ENCODE assay signal across 23 cellular contexts in the genomic region with DNA sequence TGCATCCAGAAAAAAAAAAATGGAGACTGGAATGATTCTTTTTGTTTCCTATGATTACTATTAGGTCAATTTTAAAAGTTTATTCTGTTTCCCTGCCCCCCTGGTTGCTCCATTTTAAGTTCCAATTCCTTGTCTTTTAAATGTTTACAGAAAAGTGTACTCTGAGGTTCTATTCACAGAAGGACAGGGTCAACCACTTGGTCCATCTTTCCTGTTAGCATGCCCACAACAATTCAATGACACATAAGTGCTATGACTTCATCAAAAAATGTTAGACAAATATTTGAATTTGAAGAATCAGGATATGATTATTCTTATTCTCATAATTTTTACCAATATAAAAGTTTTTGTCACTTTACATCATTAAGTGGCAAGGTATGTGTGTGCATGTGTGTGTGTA.
DNase-seq lines count a peak whose midpoint lies in the region; ATAC-seq and TF ChIP-seq lines count a peak whose summit lies in the region.
"Had no signal": no experiment of that assay in that cellular context is flagged by ENCODE, and none has a peak within 500 bp of the region (broad histone marks: within the 10 kb centered on the region; RNA-seq: fewer than 3 reads in every experiment).

No MANE protein-coding gene starts in this region.

- H3K4me2 ChIP-seq in smooth muscle cell = peak overlapping the region; percentile 89

- no peaks in the 10 kb centered on the region for H3K9me3 ChIP-seq in smooth muscle cell (replicated peaks; ENCODE audit: low read depth)
- H3K9me3 ChIP-seq: SJSA1, spleen, upper lobe of right lung had no signal

- no peaks in the 10 kb centered on the region for H4K20me1 ChIP-seq in smooth muscle cell (ENCODE audit: low read depth)

- H3K36me3 ChIP-seq in smooth muscle cell (ENCODE audit: low read depth) = no peaks in the 10 kb centered on the region
- H3K36me3 ChIP-seq: SJSA1, spleen, upper lobe of right lung had no signal

- H3K27me3 ChIP-seq in foreskin keratinocyte (no peaks in the 10 kb centered on the region), smooth muscle cell (ENCODE audit: low read depth) (no peaks in the 10 kb centered on the region)
- H3K27me3 ChIP-seq: upper lobe of right lung had no signal

- no peaks in the 10 kb centered on the region for H3F3A ChIP-seq in smooth muscle cell (ENCODE audit: low read depth)

- peaks cover 28% of the 10 kb centered on the region for H3K79me2 ChIP-seq in smooth muscle cell (ENCODE audit: low read depth)

- no peak overlapping the region for H2AFZ ChIP-seq in smooth muscle cell (ENCODE audit: low read depth)

- ATAC-seq in foreskin keratinocyte = no peak
- ATAC-seq: activated T-helper 17 cell treated with anti-CD3 and anti-CD28 coated beads, Interleukin-2, amount 50 U/mL, for 72 hours; HepG2; naive thymus-derived CD8-positive, alpha-beta T cell; Panc1; upper lobe of right lung had no signal

- DNase-seq in LHCN-M2 (ENCODE audit: low read depth) (peak; percentile 77), amniotic epithelial cell (ENCODE audit: low read depth) (peak; percentile 37), foreskin keratinocyte (no peak), smooth muscle cell (lab: John Stamatoyannopoulos, UW; ENCODE audit: unreplicated experiment) (no peak), NCI-H2227 (lab: John Stamatoyannopoulos, UW; ENCODE audit: unreplicated experiment) (no peak), NCI-H226 (no peak), ecto neural progenitor cell (ENCODE audit: low spot score) (no peak)
- DNase-seq: activated CD4-positive, alpha-beta memory T cell treated with anti-CD3 and anti-CD28 coated beads for 36 hours; activated CD4-positive, CD25-positive, alpha-beta regulatory T cell treated with anti-CD3 and anti-CD28 coated beads, Interleukin-2, amount 50 U/mL, for 72 hours; activated CD8-positive, alpha-beta memory T cell treated with anti-CD3 and anti-CD28 coated beads, Interleukin-2, amount 50 U/mL, for 4 hours; caudate nucleus; HFFc6; islet precursor cell; Kasumi-1; naive thymus-derived CD8-positive, alpha-beta T cell; NCI-H524 treated with DMSO at 0.1 percent for 48 hours; spleen; stimulated activated CD4-positive, alpha-beta T cell treated with anti-CD3 and anti-CD28 coated beads, Interleukin-2, amount 100 ng/mL, for 48 hours; upper lobe of right lung had no signal

- no peak overlapping the region for H3K9ac ChIP-seq in smooth muscle cell (ENCODE audit: low read depth)

- no peak overlapping the region for H3K4me3 ChIP-seq in smooth muscle cell
- H3K4me3 ChIP-seq: SJSA1, spleen had no signal

- H3K4me1 ChIP-seq in foreskin keratinocyte (peaks cover 41% of the 10 kb centered on the region), smooth muscle cell (ENCODE audit: low read depth) (peaks cover 6% of the 10 kb centered on the region)

- H3K27ac ChIP-seq in foreskin keratinocyte (peak overlapping the region; percentile 93), smooth muscle cell (ENCODE audit: low read depth) (peak overlapping the region; percentile 52)
- H3K27ac ChIP-seq: SJSA1, spleen, upper lobe of right lung had no signal

- TF ChIP-seq CTCF in foreskin keratinocyte (conservative IDR thresholded peaks at IDR 0.05) = no peak
- no peak for TF ChIP-seq CTCF in smooth muscle cell (IDR thresholded peaks at IDR 0.05; ENCODE audit: borderline replicate concordance, insufficient read depth, poor library complexity, severe bottlenecking)

Comparison
In these comparisons a context has a peak if more than half of its experiments do, and no peak if none do; other contexts are left out.
1. DNase-seq: peak in LHCN-M2 (single experiment) and amniotic epithelial cell (single experiment); none in foreskin keratinocyte (0 of 2), smooth muscle cell (single experiment), NCI-H2227 (single experiment), NCI-H226 (single experiment) and ecto neural progenitor cell (single experiment).